In the genomic region with DNA sequence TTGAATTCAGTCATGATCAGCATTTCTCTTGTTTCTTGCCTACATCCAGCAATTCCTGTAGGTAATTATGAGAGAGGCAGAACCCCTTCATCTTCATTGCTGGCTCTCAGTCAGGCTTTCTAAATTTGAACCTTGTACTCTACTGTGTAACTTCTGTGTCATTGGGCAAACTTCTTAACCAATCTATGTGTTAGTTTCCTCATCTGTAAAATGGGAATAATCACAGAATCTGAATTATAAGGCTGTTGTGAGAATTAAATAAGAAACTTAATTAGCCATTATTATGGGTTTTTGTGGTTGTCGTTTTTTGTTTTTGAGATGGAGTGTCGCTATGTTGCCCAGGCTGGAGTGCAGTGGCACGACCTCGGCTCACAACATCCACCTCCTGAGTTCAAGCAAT, we compare ENCODE assay signal across 34 cellular contexts. TPM values are rescaled to one million over a fixed set of nuclear protein-coding genes. Genes with fewer than 3 reads are reported as not detected.
"Had no signal": no experiment of that assay in that cellular context is flagged by ENCODE, and none has a peak within 500 bp of the region (broad histone marks: within the 10 kb centered on the region; RNA-seq: fewer than 3 reads in every experiment).

No MANE protein-coding gene starts in this region.

- H3K9me3 ChIP-seq: neutrophil, pancreas, psoas muscle, right atrium auricular region, suprapubic skin, testis, tibial artery, transverse colon, upper lobe of right lung, uterus had no signal

- H3K27me3 ChIP-seq: neutrophil, pancreas, right atrium auricular region, spleen, suprapubic skin, testis, transverse colon, upper lobe of right lung, uterus had no signal

- H3K4me1 ChIP-seq: pancreas, psoas muscle, right atrium auricular region, spleen, suprapubic skin, testis, tibial artery, transverse colon, upper lobe of right lung, uterus had no signal

- H3K36me3 ChIP-seq: neutrophil, pancreas, right atrium auricular region, spleen, suprapubic skin, tibial artery, transverse colon, upper lobe of right lung, uterus had no signal

- DNase-seq: naive B cell; naive thymus-derived CD8-positive, alpha-beta T cell; nephron progenitor cell; nucleus accumbens; pancreas; psoas muscle; spleen; stimulated activated CD4-positive, alpha-beta T cell treated with anti-CD3 and anti-CD28 coated beads, Interleukin-12 subunit alpha, Interleukin-12 subunit beta, amount 100 ng/mL, for 4 hours; stimulated activated CD4-positive, alpha-beta T cell treated with anti-CD3 and anti-CD28 coated beads, Interleukin-1b, Interleukin-23, amount 100 ng/mL, for 48 hours; stimulated activated CD4-positive, alpha-beta T cell treated with anti-CD3 and anti-CD28 coated beads, Interleukin-4, amount 100 ng/mL, for 1 hour; stimulated activated CD4-positive, alpha-beta T cell treated with anti-CD3 and anti-CD28 coated beads, Interleukin-4, amount 100 ng/mL, for 4 hours; stimulated activated CD8-positive, alpha-beta memory T cell treated with anti-CD3 and anti-CD28 coated beads, Interleukin-4, amount 100 ng/mL, for 48 hours; stimulated activated naive CD4-positive, alpha-beta T cell; stimulated activated naive CD8-positive, alpha-beta T cell treated with anti-CD3 and anti-CD28 coated beads, Interleukin-15, amount 100 ng/mL, for 72 hours; stimulated activated naive CD8-positive, alpha-beta T cell treated with anti-CD3 and anti-CD28 coated beads, Interleukin-15, Interleukin-2, amounts not matched to agents 100 U/mL and 50 U/mL, for 24 hours; substantia nigra; testis; tibial artery; transverse colon; upper lobe of right lung; uterus had no signal

- H3K27ac ChIP-seq: neutrophil, pancreas, psoas muscle, right atrium auricular region, skin epidermis, spleen, suprapubic skin, testis, tibial artery, transverse colon, upper lobe of right lung, uterus had no signal

- H3K4me3 ChIP-seq: pancreas, psoas muscle, right atrium auricular region, skin epidermis, smooth muscle cell, spleen, suprapubic skin, testis, tibial artery, transverse colon, upper lobe of right lung, uterus had no signal

RNA-seq across cellular contexts. Expression of a gene that starts 57.7 kb away (rescaled TPM):
- total RNA-seq: naive thymus-derived CD8-positive, alpha-beta T cell; natural killer cell treated with Interleukin-12 subunit alpha and Interleukin-12 subunit beta and Interleukin-15 and Interleukin-18, amount 100 ng/mL, for 72 hours; neural crest cell; omental fat pad; osteocyte; pancreas; posterior vena cava; psoas muscle; renal cortical epithelial cell; right atrium auricular region; sciatic nerve; smooth muscle cell; spleen; suprapubic skin; transverse colon; upper lobe of right lung; urinary bladder; uterus had no signal
